ENCODE assay signal across 30 cellular contexts in the genomic region with DNA sequence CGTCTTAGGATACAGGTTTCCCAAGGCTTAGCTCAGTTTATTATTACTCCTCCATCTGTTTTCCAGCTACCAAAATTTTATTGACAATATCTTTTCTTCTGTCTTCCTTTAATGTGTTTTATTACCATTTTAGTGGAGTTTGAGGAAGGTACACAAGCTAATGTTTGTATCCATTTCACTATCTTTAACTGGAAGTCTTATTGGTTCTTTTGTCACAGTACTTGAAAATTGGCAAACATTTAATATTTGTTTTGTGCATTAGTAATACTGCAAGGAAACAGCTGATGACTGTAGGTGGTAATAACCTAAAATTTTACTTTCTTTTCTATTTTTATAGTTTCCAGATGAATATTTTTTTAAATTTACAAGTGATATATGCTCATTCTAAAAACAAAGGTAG. TPM values are rescaled to one million over a fixed set of nuclear protein-coding genes. Genes with fewer than 3 reads are reported as not detected.
"Had no signal": no experiment of that assay in that cellular context is flagged by ENCODE, and none has a peak within 500 bp of the region (broad histone marks: within the 10 kb centered on the region; RNA-seq: fewer than 3 reads in every experiment).

No MANE protein-coding gene starts in this region.

- DNase-seq: activated CD4-positive, alpha-beta T cell treated with anti-CD3 and anti-CD28 coated beads for 36 hours; activated CD4-positive, alpha-beta T cell treated with anti-CD3 and anti-CD28 coated beads, Interleukin-2, amount 10 ng/mL, durations not matched to agents 7 days and 5 days; activated CD4-positive, alpha-beta T cell treated with anti-CD3 and anti-CD28 coated beads, Interleukin-2, amount 50 U/mL, for 48 hours; activated CD8-positive, alpha-beta memory T cell treated with anti-CD3 and anti-CD28 coated beads for 24 hours; activated CD8-positive, alpha-beta memory T cell treated with anti-CD3 and anti-CD28 coated beads, Interleukin-2, amount 10 ng/mL, durations not matched to agents 7 days and 5 days; activated CD8-positive, alpha-beta memory T cell treated with anti-CD3 and anti-CD28 coated beads, Interleukin-2, amount 50 U/mL, for 48 hours; activated effector memory CD4-positive, alpha-beta T cell treated with Interleukin-2 at 50 U/mL for 16 hours; activated naive CD4-positive, alpha-beta T cell treated with anti-CD3 and anti-CD28 coated beads, Interleukin-2, amount 50 U/mL, for 16 hours; activated naive CD8-positive, alpha-beta T cell treated with anti-CD3 and anti-CD28 coated beads for 36 hours; activated T-cell treated with anti-CD3 and anti-CD28 coated beads, Interleukin-2, amount 50 U/mL, for 48 hours; amygdala; NCI-H1092 treated with DMSO at 0.1 percent for 48 hours; NCI-H1417; NCI-H146; NCI-H187; NCI-H2029 treated with DMSO at 0.1 percent for 48 hours; NCI-H2107; NCI-H2171; NCI-H510A; NCI-H526; NCI-H774; Peyer's patch; RPMI8226; SIG-M5; T1000 had no signal

- H3K27ac ChIP-seq: ascending aorta, cardiac muscle cell, KMS-11, Peyer's patch, SK-N-MC had no signal

- ATAC-seq: activated CD4-positive, alpha-beta T cell treated with anti-CD3 and anti-CD28 coated beads for 36 hours; activated CD8-positive, alpha-beta memory T cell treated with anti-CD3 and anti-CD28 coated beads, Interleukin-2, amount 10 ng/mL, durations not matched to agents 7 days and 5 days had no signal

- H3K9me3 ChIP-seq: ascending aorta, Peyer's patch had no signal

- H3K27me3 ChIP-seq: ascending aorta, cardiac muscle cell, Peyer's patch had no signal

- H3K4me1 ChIP-seq: ascending aorta, Peyer's patch had no signal

- H3K4me3 ChIP-seq: ascending aorta, cardiac muscle cell, Peyer's patch, SK-N-MC had no signal

RNA-seq across cellular contexts. Expression of a gene that starts 9.3 kb away (rescaled TPM):
- total RNA-seq: ascending aorta, LHCN-M2, Peyer's patch had no signal
